In the genomic region with DNA sequence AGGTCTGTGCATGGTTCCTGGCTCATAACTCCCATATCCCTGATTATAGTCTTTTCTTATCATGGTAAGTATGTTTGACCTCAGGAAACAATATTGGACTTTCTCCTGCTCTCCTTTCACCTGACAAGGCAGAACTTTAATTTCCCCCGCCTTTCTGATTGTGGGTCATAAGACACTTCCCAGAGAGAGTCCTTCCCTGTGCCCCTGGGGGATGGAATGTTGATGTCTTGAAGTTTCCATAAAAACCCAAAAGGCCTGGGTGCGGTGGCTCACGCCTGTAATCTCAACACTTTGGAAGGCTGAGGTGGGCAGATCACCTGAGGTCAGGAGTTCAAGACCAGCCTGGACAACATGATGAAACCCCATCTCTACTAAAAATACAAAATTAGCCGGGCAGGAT, we compare ENCODE assay signal across 11 cellular contexts. TPM values are rescaled to one million over a fixed set of nuclear protein-coding genes. Genes with fewer than 3 reads are reported as not detected.
A peak's percentile ranks its signal among the peaks of the same experiment; 100 is the strongest.
DNase-seq lines count a peak whose midpoint lies in the region; ATAC-seq, FAIRE-seq and TF ChIP-seq lines count a peak whose summit lies in the region.
"Not testable (repeated sequence)": the region's sequence is repeated elsewhere in the genome, so short reads cannot be mapped to it uniquely, and the experiment has no call there.
"Had no signal": no experiment of that assay in that cellular context is flagged by ENCODE, and none has a peak within 500 bp of the region (broad histone marks: within the 10 kb centered on the region; RNA-seq: fewer than 3 reads in every experiment).

No MANE protein-coding gene starts in this region.

- not testable (repeated sequence) for H3K9ac ChIP-seq in mesendoderm (ENCODE audit: low read length)

- peaks cover 78% of the 10 kb centered on the region for H3K36me3 Mint-ChIP-seq in Caco-2 (ENCODE audit: insufficient read depth, unreplicated experiment)
- not testable (repeated sequence) for H3K36me3 Mint-ChIP-seq in activated CD4-positive, alpha-beta T cell treated with anti-CD3 and anti-CD28 coated beads for 36 hours (ENCODE audit: low read depth)
- peaks cover 6 to 24% (median 8%) of the 10 kb centered on the region in 3 donors for H3K36me3 Mint-ChIP-seq in naive thymus-derived CD8-positive, alpha-beta T cell

- not testable (repeated sequence) for H3K56ac ChIP-seq in mesendoderm (ENCODE audit: low read length)

- not testable (repeated sequence) for H2BK15ac ChIP-seq in mesendoderm (replicated peaks; ENCODE audit: low read depth)

- not testable (repeated sequence) for H4K8ac ChIP-seq in mesendoderm (ENCODE audit: low read depth, low read length)

- H3K4ac ChIP-seq in mesendoderm (ENCODE audit: low read depth, low read length): peak overlapping the region; percentile 31

- H3K27me3 Mint-ChIP-seq in Caco-2 (ENCODE audit: insufficient read depth, unreplicated experiment); activated CD4-positive, alpha-beta T cell treated with anti-CD3 and anti-CD28 coated beads for 36 hours; naive thymus-derived CD8-positive, alpha-beta T cell: not testable (repeated sequence)

- H3K18ac ChIP-seq in mesendoderm (ENCODE audit: low read length): not testable (repeated sequence)

- TF ChIP-seq POLR2A in A549 (IDR thresholded peaks at IDR 0.05; ENCODE audit: low read length): not testable (repeated sequence)

- ATAC-seq in A549; activated CD4-positive, alpha-beta T cell treated with anti-CD3 and anti-CD28 coated beads for 36 hours; naive thymus-derived CD8-positive, alpha-beta T cell: not testable (repeated sequence)

- POLR2A ChIA-PET in A549 (lab: Yijun Ruan, JAX) (interaction anchor here (1.2 to 2.0 kb wide), 2 partner anchors 12 to 95 kb away, joined by 5 to 11 read pairs; a partner anchor contains a TSS), Caco-2 (lab: Charles Lee) (interaction anchor here (1.0 to 1.9 kb wide), 5 partner anchors 9 to 95 kb away, joined by 3 to 9 read pairs (median 3); a partner anchor contains a TSS)
- POLR2A ChIA-PET in activated CD4-positive, alpha-beta T cell treated with anti-CD3 and anti-CD28 coated beads for 36 hours (lab: Charles Lee); naive thymus-derived CD8-positive, alpha-beta T cell (lab: Charles Lee): not testable (repeated sequence)

- not testable (repeated sequence) for H3K79me2 ChIP-seq in hepatocyte; mesendoderm (ENCODE audit: control insufficient read depth, insufficient read depth, low read length)

- H3K27ac ChIP-seq in A549 (peak overlapping the region; percentile 89 to 94), hepatocyte (peak overlapping the region; percentile 14)
- H3K27ac ChIP-seq in mesendoderm (ENCODE audit: low read depth, low read length): not testable (repeated sequence)

- TF ChIP-seq EP300 in A549 (IDR thresholded peaks at IDR 0.05): not testable (repeated sequence)

- H2BK5ac ChIP-seq in mesendoderm (ENCODE audit: low read length): not testable (repeated sequence)

- not testable (repeated sequence) for H3K9me3 Mint-ChIP-seq in Caco-2 (ENCODE audit: unreplicated experiment); activated CD4-positive, alpha-beta T cell treated with anti-CD3 and anti-CD28 coated beads for 36 hours (ENCODE audit: low read depth); naive thymus-derived CD8-positive, alpha-beta T cell

- H3K79me1 ChIP-seq in mesendoderm (ENCODE audit: low read length): not testable (repeated sequence)

- peak overlapping the region; percentile 52 for H3K4me2 ChIP-seq in A549
- H3K4me2 ChIP-seq in hepatocyte; mesendoderm (ENCODE audit: low read length): not testable (repeated sequence)

- DNase-seq in A549 (ENCODE audit: low read depth in 1 of 2, low spot score in 1 of 2); activated CD4-positive, alpha-beta T cell treated with anti-CD3 and anti-CD28 coated beads for 36 hours; hepatocyte (ENCODE audit: low spot score); mesendoderm; naive thymus-derived CD8-positive, alpha-beta T cell: not testable (repeated sequence)
- peak; percentile 66 to 84 for DNase-seq in Caco-2

- FAIRE-seq in A549 (lab: Jason Lieb, UNC): not testable (repeated sequence)

- not testable (repeated sequence) for BruUV-seq in Caco-2 (replicated peaks; lab: Mats Ljungman, UMichigan)

- 94% methylated on average over 4 of the region's 4 CpGs for WGBS in A549 (ENCODE audit: missing lambda C conversion rate)
- WGBS in hepatocyte (ENCODE audit: low lambda C conversion rate, missing lambda C conversion rate): 79% methylated on average over 4 of the region's 4 CpGs
- no CpG with 5 or more reads among the region's 4 CpGs for WGBS in mesendoderm (ENCODE audit: extremely low coverage, insufficient coverage, low lambda C conversion rate)

- H2AK5ac ChIP-seq in mesendoderm (ENCODE audit: low read length): not testable (repeated sequence)

- not testable (repeated sequence) for H3K9me2 ChIP-seq in hepatocyte (replicated peaks; ENCODE audit: insufficient read depth)

- intact Hi-C loops in Caco-2 (cut with micrococcal nuclease; ENCODE audit: unreplicated experiment): loop anchor here (5.0 kb wide), 1 partner anchor 85 kb away; no protein-coding TSS in a partner anchor
- intact Hi-C loops in activated CD4-positive, alpha-beta T cell treated with anti-CD3 and anti-CD28 coated beads for 36 hours (cut with DNase I, micrococcal nuclease): not testable (repeated sequence)

- not testable (repeated sequence) for H4K5ac ChIP-seq in mesendoderm (ENCODE audit: low read length)

- H3K23ac ChIP-seq in mesendoderm (ENCODE audit: low read length): not testable (repeated sequence)

- H2AFZ ChIP-seq in hepatocyte: not testable (repeated sequence)

- peak overlapping the region; percentile 45 for H2BK120ac ChIP-seq in mesendoderm (ENCODE audit: low read depth, low read length)

- H3K4me1 Mint-ChIP-seq in Caco-2 (ENCODE audit: low read depth, unreplicated experiment): peaks cover 62% of the 10 kb centered on the region
- H3K4me1 Mint-ChIP-seq in activated CD4-positive, alpha-beta T cell treated with anti-CD3 and anti-CD28 coated beads for 36 hours: peaks cover 39% of the 10 kb centered on the region
- peaks cover 40 to 76% (median 63%) of the 10 kb centered on the region in 4 donors for H3K4me1 Mint-ChIP-seq in naive thymus-derived CD8-positive, alpha-beta T cell

- H3K4me3 Mint-ChIP-seq in Caco-2 (ENCODE audit: unreplicated experiment); activated CD4-positive, alpha-beta T cell treated with anti-CD3 and anti-CD28 coated beads for 36 hours: not testable (repeated sequence)
- H3K4me3 Mint-ChIP-seq in naive thymus-derived CD8-positive, alpha-beta T cell: peak overlapping the region in 7 of 10 donors; percentile 12 to 92 (median 36)

- not testable (repeated sequence) for H3K27me3 ChIP-seq in Caco-2 (replicated peaks; ENCODE audit: control insufficient read depth, insufficient read depth, low read length); hepatocyte; mesendoderm (ENCODE audit: insufficient read depth, low read length, poor library complexity)

- not testable (repeated sequence) for H3K4me3 ChIP-seq in A549; Caco-2 (ENCODE audit: low read depth, low read length); hepatocyte; mesendoderm (ENCODE audit: low read length)

- peaks cover 77% of the 10 kb centered on the region for H3K4me1 ChIP-seq in A549
- peaks cover 80% of the 10 kb centered on the region for H3K4me1 ChIP-seq in Caco-2
- peaks cover 13% of the 10 kb centered on the region for H3K4me1 ChIP-seq in hepatocyte (ENCODE audit: insufficient read depth)
- H3K4me1 ChIP-seq in mesendoderm (ENCODE audit: control insufficient read depth, low read depth, low read length): not testable (repeated sequence)

- peaks cover 14% of the 10 kb centered on the region for H3K36me3 ChIP-seq in Caco-2 (ENCODE audit: control insufficient read depth, insufficient read depth, low read length)
- H3K36me3 ChIP-seq in hepatocyte (replicated peaks; ENCODE audit: insufficient read depth, low read depth); mesendoderm (ENCODE audit: control insufficient read depth, insufficient read depth, low read length): not testable (repeated sequence)

- CTCF ChIA-PET in A549 (lab: Yijun Ruan, JAX): interaction anchor here (1.3 to 3.6 kb wide), 4 partner anchors 9 to 85 kb away, joined by 3 to 17 read pairs (median 15); a partner anchor contains a TSS
- CTCF ChIA-PET in Caco-2 (lab: Charles Lee): interaction anchor here (1.1 to 1.6 kb wide), 4 partner anchors 12 to 85 kb away, joined by 3 to 10 read pairs (median 6); a partner anchor contains a TSS
- CTCF ChIA-PET in activated CD4-positive, alpha-beta T cell treated with anti-CD3 and anti-CD28 coated beads for 36 hours (lab: Charles Lee): interaction anchor here (0.6 kb wide), 1 partner anchor 21 kb away, joined by 3 read pairs; no protein-coding TSS in a partner anchor

- TF ChIP-seq RAD21 in A549 (conservative IDR thresholded peaks at IDR 0.05 in 1 of 2, IDR thresholded peaks at IDR 0.05 in 1 of 2): not testable (repeated sequence)

- H3K27ac Mint-ChIP-seq in Caco-2 (ENCODE audit: unreplicated experiment): peak overlapping the region; percentile 86
- peak overlapping the region; percentile 5 for H3K27ac Mint-ChIP-seq in activated CD4-positive, alpha-beta T cell treated with anti-CD3 and anti-CD28 coated beads for 36 hours
- peak overlapping the region in 9 of 10 donors; percentile 21 to 92 (median 80) for H3K27ac Mint-ChIP-seq in naive thymus-derived CD8-positive, alpha-beta T cell

- TF ChIP-seq CTCF in A549 (IDR thresholded peaks at IDR 0.05); Caco-2 (IDR thresholded peaks at IDR 0.05; ENCODE audit: insufficient read depth in 1 of 2, low read depth in 1 of 2, low read length in 1 of 2, severe bottlenecking in 1 of 2, unreplicated experiment in 1 of 2); hepatocyte (IDR thresholded peaks at IDR 0.05; ENCODE audit: poor library complexity): not testable (repeated sequence)

- not testable (repeated sequence) for H3K9me3 ChIP-seq in A549; Caco-2; hepatocyte (ENCODE audit: low read depth)

- not testable (repeated sequence) for H4K20me1 ChIP-seq in hepatocyte (ENCODE audit: insufficient read depth, poor library complexity, severe bottlenecking)

RNA-seq across cellular contexts. Expression of a gene that starts 11.9 kb away (rescaled TPM):
- 94.7 and 143 TPM in 2 replicates for polyA plus RNA-seq in A549 (2011; rRNA removed)
- 58.3 and 77.3 TPM in 2 replicates for polyA plus RNA-seq in A549 (2012; cell fraction: cytosol; rRNA removed)
- 48.5 and 87.7 TPM in 2 replicates for polyA plus RNA-seq in A549 (2012; cell fraction: nucleus; rRNA removed)
- polyA plus RNA-seq in A549 (2017; fragmentation: RNase III; extraction: RNeasy Plus Mini Kit Qiagen cat#74134 plus additional on column Dnase treatment): 99.1 to 103 TPM (median 101 TPM) in 3 replicates
- 328 and 421 TPM in 2 replicates for polyA minus RNA-seq in A549 (2011; rRNA and poly(A)+ RNA removed)
- total RNA-seq in Caco-2 (2022): 135 and 144 TPM in 2 replicates
- total RNA-seq in activated CD4-positive, alpha-beta T cell treated with anti-CD3 and anti-CD28 coated beads for 36 hours: under 1 TPM in 1 of 2 experiments, not detected in 1; 0.65 TPM
- total RNA-seq in hepatocyte: 9.4 and 9.5 TPM in 2 replicates
- 1.7 and 2.1 TPM in 2 replicates for polyA plus RNA-seq in hepatocyte
- polyA plus RNA-seq in mesendoderm (2013, experiment 1 of 2): not detected
- polyA plus RNA-seq in mesendoderm (2013, experiment 2 of 2): 0.11 TPM
- total RNA-seq in naive thymus-derived CD8-positive, alpha-beta T cell: 10 to 100 TPM; 26.5 to 30.2 TPM
- polyA plus RNA-seq in naive thymus-derived CD8-positive, alpha-beta T cell: 1 to 10 TPM; 2.3 to 4.7 (median 4.6) TPM
- total RNA-seq: Daoy, G401, GM23338, H9 had no signal
- polyA plus RNA-seq: CD14-positive monocyte, GM23338 had no signal

Comparison
In these comparisons a context has a peak if more than half of its experiments do, and no peak if none do; other contexts are left out.
1. H3K27ac Mint-ChIP-seq: peak in every context shown above with its lines; median percentile 86 in Caco-2; 80 in naive thymus-derived CD8-positive, alpha-beta T cell; 5 in activated CD4-positive, alpha-beta T cell treated with anti-CD3 and anti-CD28 coated beads for 36 hours.